Comparison of ENCODE assay signal across 8 cellular contexts in the genomic region with DNA sequence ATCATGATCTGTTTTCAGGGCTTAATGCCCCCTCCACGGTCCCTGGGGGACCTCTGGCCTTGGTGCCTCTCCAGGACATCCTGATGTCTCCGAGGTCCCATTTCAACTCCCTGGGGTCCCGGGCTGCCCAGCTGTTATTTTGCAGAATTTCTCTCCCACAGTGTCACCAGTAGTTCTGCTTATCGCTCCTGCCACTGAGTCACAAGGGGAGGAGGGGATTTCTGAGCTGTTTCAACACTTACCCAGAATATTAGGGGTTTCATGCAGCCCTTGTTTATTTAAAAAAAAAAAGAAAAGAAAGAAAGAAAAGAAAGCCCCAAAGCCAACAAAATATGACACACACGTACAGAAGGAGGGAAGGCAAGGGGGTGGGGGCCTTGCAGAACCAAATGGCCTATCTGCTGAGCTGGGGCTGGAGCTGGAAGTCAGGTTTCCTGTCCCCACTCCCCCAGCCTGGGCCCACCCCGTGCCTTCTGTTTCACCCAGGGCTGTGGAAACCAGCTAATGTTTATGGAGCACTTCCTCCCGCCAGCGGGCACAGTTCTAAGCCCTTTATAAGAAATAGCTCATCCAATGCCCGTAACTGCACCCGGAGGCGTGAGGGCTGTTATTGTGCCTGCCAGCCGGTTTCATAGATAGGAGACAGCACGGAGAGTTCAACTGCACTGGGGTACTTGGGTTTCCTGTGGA. TPM values are rescaled to one million over a fixed set of nuclear protein-coding genes. Genes with fewer than 3 reads are reported as not detected.
DNase-seq lines count a peak whose midpoint lies in the region; ATAC-seq and TF ChIP-seq lines count a peak whose summit lies in the region.

No MANE protein-coding gene starts in this region.

- H3K27ac Mint-ChIP-seq in HFFc6: peak overlapping the region; percentile 61

- H3K9ac ChIP-seq in duodenal mucosa (ENCODE audit: low read depth in 1 of 2, low read length in 2 of 2): peak overlapping the region; percentile 31 to 32
- H3K9ac ChIP-seq in stomach smooth muscle (ENCODE audit: low read length in 2 of 2): peak overlapping the region; percentile 55 to 89

- no peaks in the 10 kb centered on the region for H3K27me3 ChIP-seq in duodenal mucosa (ENCODE audit: control insufficient read depth in 1 of 2, insufficient read depth in 2 of 2, low read length in 2 of 2)
- H3K27me3 ChIP-seq in muscle layer of duodenum (ENCODE audit: low read depth, low read length): no peaks in the 10 kb centered on the region
- H3K27me3 ChIP-seq in stomach smooth muscle (ENCODE audit: control insufficient read depth in 1 of 2, insufficient read depth in 2 of 2, low read length in 2 of 2): no peaks in the 10 kb centered on the region

- H3K4me1 ChIP-seq in duodenal mucosa (ENCODE audit: control insufficient read depth in 1 of 2, insufficient read depth in 2 of 2, low read length in 2 of 2) (peaks cover 46 to 53% of the 10 kb centered on the region in 2 donors), muscle layer of duodenum (ENCODE audit: control insufficient read depth in 1 of 2, insufficient read depth in 2 of 2, low read length in 2 of 2) (peaks cover 14% of the 10 kb centered on the region in 2 donors), stomach smooth muscle (ENCODE audit: control insufficient read depth, insufficient read depth, low read length) (peaks cover 54% of the 10 kb centered on the region)

- no peaks in the 10 kb centered on the region for H3K36me3 Mint-ChIP-seq in HFFc6 (ENCODE audit: low read depth)

- H3K36me3 ChIP-seq in duodenal mucosa (ENCODE audit: control insufficient read depth in 1 of 2, insufficient read depth in 2 of 2, low read length in 2 of 2) (no peaks in the 10 kb centered on the region), muscle layer of duodenum (ENCODE audit: control insufficient read depth in 1 of 2, insufficient read depth in 2 of 2, low read length in 2 of 2) (no peaks in the 10 kb centered on the region), stomach smooth muscle (ENCODE audit: control insufficient read depth in 2 of 2, insufficient read depth in 2 of 2, low read length in 2 of 2) (no peaks in the 10 kb centered on the region)

- H3K4me1 Mint-ChIP-seq in HFFc6 (ENCODE audit: low read depth): peaks cover 66% of the 10 kb centered on the region

- DNase-seq in HFFc6 (no peak), NCI-H345 treated with DMSO at 0.1 percent for 48 hours (lab: John Stamatoyannopoulos, UW; ENCODE audit: unreplicated experiment) (no peak)

- H3K27ac ChIP-seq in duodenal mucosa (ENCODE audit: low read depth, low read length): peak overlapping the region; percentile 6
- H3K27ac ChIP-seq in muscle layer of duodenum (ENCODE audit: low read length): peak overlapping the region; percentile 46
- peak overlapping the region; percentile 75 for H3K27ac ChIP-seq in stomach smooth muscle (ENCODE audit: low read length)

- no peaks in the 10 kb centered on the region for H3K9me3 Mint-ChIP-seq in HFFc6

- H3K9me3 ChIP-seq in duodenal mucosa (ENCODE audit: control insufficient read depth in 1 of 2, low read length in 2 of 2) (no peaks in the 10 kb centered on the region), muscle layer of duodenum (ENCODE audit: control insufficient read depth in 1 of 2, low read length in 2 of 2) (no peaks in the 10 kb centered on the region), stomach smooth muscle (ENCODE audit: control insufficient read depth in 2 of 2, low read length in 2 of 2) (no peaks in the 10 kb centered on the region)

- TF ChIP-seq CTCF in HFFc6 (IDR thresholded peaks at IDR 0.05): no peak

- peak overlapping the region; percentile 83 for H3K4me3 Mint-ChIP-seq in HFFc6

- H3K27me3 Mint-ChIP-seq in HFFc6 (ENCODE audit: insufficient read depth): peaks cover 3% of the 10 kb centered on the region

- peak; percentile 56 to 62 for ATAC-seq in activated CD4-positive, CD25-positive, alpha-beta regulatory T cell treated with anti-CD3 and anti-CD28 coated beads, Interleukin-2, amount 50 U/mL, for 24 hours
- ATAC-seq in HG03432 (IDR thresholded peaks at IDR 0.05; ENCODE audit: unreplicated experiment): no peak
- no peak for ATAC-seq in HG03457 (IDR thresholded peaks at IDR 0.05; ENCODE audit: unreplicated experiment)

- H3K4me3 ChIP-seq in duodenal mucosa (ENCODE audit: low read depth in 1 of 2, low read length in 2 of 2) (peak overlapping the region; percentile 27 to 32), muscle layer of duodenum (ENCODE audit: low read depth in 1 of 2, low read length in 2 of 2) (peak overlapping the region; percentile 43 to 55), stomach smooth muscle (ENCODE audit: low read length in 2 of 2) (peak overlapping the region; percentile 48 to 69)

RNA-seq across cellular contexts. Expression of a gene that starts 8.4 kb away (rescaled TPM):
- 10 to 100 TPM in 3 of 6 experiments, 1 to 10 TPM in 3; 9.6 to 13.6 (median 10.0) TPM for total RNA-seq in HFFc6 (2021; fragmentation: NEBNext Ultra II Directional; extraction: Animal tissue kit (Norgen Biotek cat#: 25700))

RNA-seq across cellular contexts. Expression of a gene that starts 23.0 kb away (rescaled TPM):
- total RNA-seq in HFFc6 (2021; fragmentation: NEBNext Ultra II Directional; extraction: Animal tissue kit (Norgen Biotek cat#: 25700)): not detected

Comparison
In these comparisons a context has a peak if more than half of its experiments do, and no peak if none do; other contexts are left out.
1. ATAC-seq: peak in activated CD4-positive, CD25-positive, alpha-beta regulatory T cell treated with anti-CD3 and anti-CD28 coated beads, Interleukin-2, amount 50 U/mL, for 24 hours (2 of 2); none in HG03432 (single experiment) and HG03457 (single experiment).
2. H3K27ac ChIP-seq: peak in every context shown above with its lines; median percentile 75 in stomach smooth muscle; 46 in muscle layer of duodenum; 6 in duodenal mucosa.
3. Peak in every context shown above with its lines, with median percentiles within 50 percentile points of each other: H3K4me3 ChIP-seq.